Comparison of ENCODE assay signal across 1 cellular context in the genomic region with DNA sequence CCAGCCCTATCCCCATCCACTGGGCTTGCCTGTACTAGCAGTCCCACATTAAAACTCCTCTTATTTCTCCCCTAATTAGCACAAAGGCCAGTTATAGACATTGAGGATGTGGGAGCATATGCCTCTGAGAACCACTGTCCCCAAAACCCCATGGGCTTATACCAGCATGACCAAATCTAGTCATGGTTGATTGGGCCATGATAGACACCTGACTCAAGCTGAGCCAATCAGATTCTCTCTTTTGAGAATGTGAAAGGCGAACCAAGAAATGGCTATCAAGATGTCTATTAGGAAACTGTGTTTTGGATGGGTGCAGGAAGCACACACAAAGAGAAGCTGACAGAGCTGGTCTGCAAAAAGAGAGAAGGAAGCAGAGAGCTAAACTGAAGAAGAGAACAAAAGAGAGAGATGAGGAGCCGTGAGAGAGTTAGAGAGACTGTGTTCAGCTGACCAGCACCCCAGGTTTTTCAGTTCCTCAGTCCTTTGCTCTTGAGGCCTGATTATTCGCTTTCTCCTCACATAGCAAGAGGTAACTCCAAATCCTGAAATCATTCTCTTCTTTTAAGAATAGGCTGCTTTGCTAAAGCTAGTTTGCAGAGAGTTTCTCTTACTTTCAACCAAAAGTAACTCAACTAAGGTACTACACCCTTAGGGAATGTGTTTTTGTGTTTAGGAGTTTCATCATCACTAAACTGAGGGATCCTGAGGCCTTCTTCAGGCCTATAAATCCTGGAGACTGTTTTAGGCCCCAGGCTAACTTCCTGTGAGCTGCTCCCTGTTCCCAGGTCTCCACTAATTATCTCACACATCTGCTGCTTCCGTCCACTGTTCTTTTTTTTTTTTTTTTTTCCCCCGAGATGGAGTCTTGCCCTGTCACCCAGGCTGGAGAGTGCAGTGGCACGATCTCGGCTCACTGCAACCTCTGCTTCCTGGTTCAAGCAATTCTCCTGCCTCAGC.
TF ChIP-seq lines count a peak whose summit lies in the region.

No MANE protein-coding gene starts in this region.

TF ChIP-seq in GM23338, 12 proteins besides CTCF, POLR2A, EP300 and RAD21 (continued from another document):
- TF ChIP-seq JUNB (IDR thresholded peaks at IDR 0.05; ENCODE audit: unreplicated experiment) (no peak), EZH2 (IDR thresholded peaks at IDR 0.05; ENCODE audit: low read depth, unreplicated experiment) (no peak), CREB1 (CRISPR knock-in tag; IDR thresholded peaks at IDR 0.05; ENCODE audit: low read depth) (no peak), STAT1 (IDR thresholded peaks at IDR 0.05; ENCODE audit: unreplicated experiment) (no peak), NANOG (IDR thresholded peaks at IDR 0.05; ENCODE audit: borderline replicate concordance) (no peak), EZH2phosphoT487 (IDR thresholded peaks at IDR 0.05; ENCODE audit: unreplicated experiment) (no peak), ZNF114 (CRISPR knock-in tag; IDR thresholded peaks at IDR 0.05) (no peak)
- TF ChIP-seq, protein P1, sequence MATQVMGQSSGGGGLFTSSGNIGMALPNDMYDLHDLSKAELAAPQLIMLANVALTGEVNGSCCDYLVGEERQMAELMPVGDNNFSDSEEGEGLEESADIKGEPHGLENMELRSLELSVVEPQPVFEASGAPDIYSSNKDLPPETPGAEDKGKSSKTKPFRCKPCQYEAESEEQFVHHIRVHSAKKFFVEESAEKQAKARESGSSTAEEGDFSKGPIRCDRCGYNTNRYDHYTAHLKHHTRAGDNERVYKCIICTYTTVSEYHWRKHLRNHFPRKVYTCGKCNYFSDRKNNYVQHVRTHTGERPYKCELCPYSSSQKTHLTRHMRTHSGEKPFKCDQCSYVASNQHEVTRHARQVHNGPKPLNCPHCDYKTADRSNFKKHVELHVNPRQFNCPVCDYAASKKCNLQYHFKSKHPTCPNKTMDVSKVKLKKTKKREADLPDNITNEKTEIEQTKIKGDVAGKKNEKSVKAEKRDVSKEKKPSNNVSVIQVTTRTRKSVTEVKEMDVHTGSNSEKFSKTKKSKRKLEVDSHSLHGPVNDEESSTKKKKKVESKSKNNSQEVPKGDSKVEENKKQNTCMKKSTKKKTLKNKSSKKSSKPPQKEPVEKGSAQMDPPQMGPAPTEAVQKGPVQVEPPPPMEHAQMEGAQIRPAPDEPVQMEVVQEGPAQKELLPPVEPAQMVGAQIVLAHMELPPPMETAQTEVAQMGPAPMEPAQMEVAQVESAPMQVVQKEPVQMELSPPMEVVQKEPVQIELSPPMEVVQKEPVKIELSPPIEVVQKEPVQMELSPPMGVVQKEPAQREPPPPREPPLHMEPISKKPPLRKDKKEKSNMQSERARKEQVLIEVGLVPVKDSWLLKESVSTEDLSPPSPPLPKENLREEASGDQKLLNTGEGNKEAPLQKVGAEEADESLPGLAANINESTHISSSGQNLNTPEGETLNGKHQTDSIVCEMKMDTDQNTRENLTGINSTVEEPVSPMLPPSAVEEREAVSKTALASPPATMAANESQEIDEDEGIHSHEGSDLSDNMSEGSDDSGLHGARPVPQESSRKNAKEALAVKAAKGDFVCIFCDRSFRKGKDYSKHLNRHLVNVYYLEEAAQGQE (IDR thresholded peaks at IDR 0.05; ENCODE audit: unreplicated experiment) = no peak
- TF ChIP-seq, protein P2, sequence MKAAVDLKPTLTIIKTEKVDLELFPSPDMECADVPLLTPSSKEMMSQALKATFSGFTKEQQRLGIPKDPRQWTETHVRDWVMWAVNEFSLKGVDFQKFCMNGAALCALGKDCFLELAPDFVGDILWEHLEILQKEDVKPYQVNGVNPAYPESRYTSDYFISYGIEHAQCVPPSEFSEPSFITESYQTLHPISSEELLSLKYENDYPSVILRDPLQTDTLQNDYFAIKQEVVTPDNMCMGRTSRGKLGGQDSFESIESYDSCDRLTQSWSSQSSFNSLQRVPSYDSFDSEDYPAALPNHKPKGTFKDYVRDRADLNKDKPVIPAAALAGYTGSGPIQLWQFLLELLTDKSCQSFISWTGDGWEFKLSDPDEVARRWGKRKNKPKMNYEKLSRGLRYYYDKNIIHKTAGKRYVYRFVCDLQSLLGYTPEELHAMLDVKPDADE (IDR thresholded peaks at IDR 0.05) = no peak
- TF ChIP-seq, protein P3, sequence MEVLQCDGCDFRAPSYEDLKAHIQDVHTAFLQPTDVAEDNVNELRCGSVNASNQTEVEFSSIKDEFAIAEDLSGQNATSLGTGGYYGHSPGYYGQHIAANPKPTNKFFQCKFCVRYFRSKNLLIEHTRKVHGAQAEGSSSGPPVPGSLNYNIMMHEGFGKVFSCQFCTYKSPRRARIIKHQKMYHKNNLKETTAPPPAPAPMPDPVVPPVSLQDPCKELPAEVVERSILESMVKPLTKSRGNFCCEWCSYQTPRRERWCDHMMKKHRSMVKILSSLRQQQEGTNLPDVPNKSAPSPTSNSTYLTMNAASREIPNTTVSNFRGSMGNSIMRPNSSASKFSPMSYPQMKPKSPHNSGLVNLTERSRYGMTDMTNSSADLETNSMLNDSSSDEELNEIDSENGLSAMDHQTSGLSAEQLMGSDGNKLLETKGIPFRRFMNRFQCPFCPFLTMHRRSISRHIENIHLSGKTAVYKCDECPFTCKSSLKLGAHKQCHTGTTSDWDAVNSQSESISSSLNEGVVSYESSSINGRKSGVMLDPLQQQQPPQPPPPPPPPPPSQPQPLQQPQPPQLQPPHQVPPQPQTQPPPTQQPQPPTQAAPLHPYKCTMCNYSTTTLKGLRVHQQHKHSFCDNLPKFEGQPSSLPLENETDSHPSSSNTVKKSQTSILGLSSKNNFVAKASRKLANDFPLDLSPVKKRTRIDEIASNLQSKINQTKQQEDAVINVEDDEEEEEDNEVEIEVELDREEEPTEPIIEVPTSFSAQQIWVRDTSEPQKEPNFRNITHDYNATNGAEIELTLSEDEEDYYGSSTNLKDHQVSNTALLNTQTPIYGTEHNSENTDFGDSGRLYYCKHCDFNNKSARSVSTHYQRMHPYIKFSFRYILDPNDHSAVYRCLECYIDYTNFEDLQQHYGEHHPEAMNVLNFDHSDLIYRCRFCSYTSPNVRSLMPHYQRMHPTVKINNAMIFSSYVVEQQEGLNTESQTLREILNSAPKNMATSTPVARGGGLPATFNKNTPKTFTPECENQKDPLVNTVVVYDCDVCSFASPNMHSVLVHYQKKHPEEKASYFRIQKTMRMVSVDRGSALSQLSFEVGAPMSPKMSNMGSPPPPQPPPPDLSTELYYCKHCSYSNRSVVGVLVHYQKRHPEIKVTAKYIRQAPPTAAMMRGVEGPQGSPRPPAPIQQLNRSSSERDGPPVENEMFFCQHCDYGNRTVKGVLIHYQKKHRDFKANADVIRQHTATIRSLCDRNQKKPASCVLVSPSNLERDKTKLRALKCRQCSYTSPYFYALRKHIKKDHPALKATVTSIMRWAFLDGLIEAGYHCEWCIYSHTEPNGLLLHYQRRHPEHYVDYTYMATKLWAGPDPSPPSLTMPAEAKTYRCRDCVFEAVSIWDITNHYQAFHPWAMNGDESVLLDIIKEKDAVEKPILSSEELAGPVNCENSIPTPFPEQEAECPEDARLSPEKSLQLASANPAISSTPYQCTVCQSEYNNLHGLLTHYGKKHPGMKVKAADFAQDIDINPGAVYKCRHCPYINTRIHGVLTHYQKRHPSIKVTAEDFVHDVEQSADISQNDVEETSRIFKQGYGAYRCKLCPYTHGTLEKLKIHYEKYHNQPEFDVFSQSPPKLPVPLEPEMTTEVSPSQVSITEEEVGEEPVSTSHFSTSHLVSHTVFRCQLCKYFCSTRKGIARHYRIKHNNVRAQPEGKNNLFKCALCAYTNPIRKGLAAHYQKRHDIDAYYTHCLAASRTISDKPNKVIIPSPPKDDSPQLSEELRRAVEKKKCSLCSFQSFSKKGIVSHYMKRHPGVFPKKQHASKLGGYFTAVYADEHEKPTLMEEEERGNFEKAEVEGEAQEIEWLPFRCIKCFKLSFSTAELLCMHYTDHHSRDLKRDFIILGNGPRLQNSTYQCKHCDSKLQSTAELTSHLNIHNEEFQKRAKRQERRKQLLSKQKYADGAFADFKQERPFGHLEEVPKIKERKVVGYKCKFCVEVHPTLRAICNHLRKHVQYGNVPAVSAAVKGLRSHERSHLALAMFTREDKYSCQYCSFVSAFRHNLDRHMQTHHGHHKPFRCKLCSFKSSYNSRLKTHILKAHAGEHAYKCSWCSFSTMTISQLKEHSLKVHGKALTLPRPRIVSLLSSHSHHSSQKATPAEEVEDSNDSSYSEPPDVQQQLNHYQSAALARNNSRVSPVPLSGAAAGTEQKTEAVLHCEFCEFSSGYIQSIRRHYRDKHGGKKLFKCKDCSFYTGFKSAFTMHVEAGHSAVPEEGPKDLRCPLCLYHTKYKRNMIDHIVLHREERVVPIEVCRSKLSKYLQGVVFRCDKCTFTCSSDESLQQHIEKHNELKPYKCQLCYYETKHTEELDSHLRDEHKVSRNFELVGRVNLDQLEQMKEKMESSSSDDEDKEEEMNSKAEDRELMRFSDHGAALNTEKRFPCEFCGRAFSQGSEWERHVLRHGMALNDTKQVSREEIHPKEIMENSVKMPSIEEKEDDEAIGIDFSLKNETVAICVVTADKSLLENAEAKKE (CRISPR knock-in tag; IDR thresholded peaks at IDR 0.05) = no peak
TF ChIP-seq in GM23338: peak in this region for 0.
